Comparison of ENCODE assay signal across 8 cellular contexts in the genomic region with DNA sequence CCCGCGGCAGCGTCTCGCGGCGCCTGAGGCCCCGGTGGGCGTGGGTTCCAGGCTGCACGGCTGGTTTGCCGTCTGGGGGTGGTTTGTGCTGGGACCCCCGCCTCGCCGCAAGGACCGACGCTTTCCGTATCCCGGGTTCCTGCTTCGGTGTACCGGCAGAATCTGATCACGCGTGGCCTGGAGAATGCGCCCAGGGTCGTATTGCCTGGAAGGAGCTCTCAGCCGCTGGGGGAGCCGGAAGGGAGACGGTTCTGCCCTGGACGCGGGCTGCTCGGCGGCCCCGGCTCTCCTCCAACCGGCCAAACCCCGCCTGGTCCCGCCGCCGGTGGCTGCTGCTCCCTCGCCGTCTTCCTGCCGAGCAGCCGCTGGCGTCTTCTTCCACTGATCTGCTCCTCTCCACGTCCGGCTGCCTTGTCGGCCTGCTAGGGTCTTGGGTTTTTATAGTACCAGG. TPM values are rescaled to one million over a fixed set of nuclear protein-coding genes. Genes with fewer than 3 reads are reported as not detected.
DNase-seq lines count a peak whose midpoint lies in the region; ATAC-seq and TF ChIP-seq lines count a peak whose summit lies in the region.

No MANE protein-coding gene starts in this region.

- DNase-seq in CD14-positive monocyte (ENCODE audit: low spot score) (no peak), PC-9 (peak in 1 of 2 experiments; percentile 25), esophagus squamous epithelium (lab: John Stamatoyannopoulos, UW) (no peak), osteoblast (ENCODE audit: insufficient read length, low spot score, missing footprints) (peak; percentile 85), NAMALWA (ENCODE audit: low spot score) (no peak)

- peaks cover 42% of the 10 kb centered on the region for H3K4me1 Mint-ChIP-seq in CD14-positive monocyte

- no peaks in the 10 kb centered on the region for H4K20me1 ChIP-seq in PC-9 (ENCODE audit: insufficient read depth)
- H4K20me1 ChIP-seq in osteoblast (ENCODE audit: insufficient read depth, low read length): no peaks in the 10 kb centered on the region

- no peaks in the 10 kb centered on the region for H3K9me3 ChIP-seq in PC-9 (ENCODE audit: insufficient read depth, low read depth)
- no peaks in the 10 kb centered on the region for H3K9me3 ChIP-seq in esophagus squamous epithelium
- H3K9me3 ChIP-seq in osteoblast (ENCODE audit: low read depth, low read length): no peaks in the 10 kb centered on the region

- no peaks in the 10 kb centered on the region for H3K79me2 ChIP-seq in PC-9 (ENCODE audit: low read depth)
- no peaks in the 10 kb centered on the region for H3K79me2 ChIP-seq in osteoblast (ENCODE audit: insufficient read depth, low read length)

- peak overlapping the region; percentile 70 for H3K4me2 ChIP-seq in PC-9
- peak overlapping the region; percentile 69 for H3K4me2 ChIP-seq in osteoblast (ENCODE audit: insufficient read depth, low read length)

- TF ChIP-seq CTCF in CD14-positive monocyte (IDR thresholded peaks at IDR 0.05) (no peak), PC-9 (conservative IDR thresholded peaks at IDR 0.05) (no peak), esophagus squamous epithelium (IDR thresholded peaks at IDR 0.05) (no peak), osteoblast (IDR thresholded peaks at IDR 0.05; ENCODE audit: extremely low read depth, low read depth, low read length) (no peak)

- intact Hi-C loops in CD14-positive monocyte (cut with micrococcal nuclease): no loop called here
- intact Hi-C loops in PC-9 (cut with micrococcal nuclease; ENCODE audit: unreplicated experiment): no loop called here
- intact Hi-C loops in esophagus squamous epithelium (cut with DNase I): no loop called here

- no TSS peak for BruUV-seq in PC-9 (replicated peaks; lab: Mats Ljungman, UMichigan)

- no peaks in the 10 kb centered on the region for H3K4me1 ChIP-seq in PC-9 (replicated peaks; ENCODE audit: insufficient read depth)
- peaks cover 12 to 18% (median 12%) of the 10 kb centered on the region in 3 donors for H3K4me1 ChIP-seq in esophagus squamous epithelium
- H3K4me1 ChIP-seq in osteoblast (ENCODE audit: insufficient read depth, low read length): peaks cover 3% of the 10 kb centered on the region

- POLR2A ChIA-PET in PC-9 (lab: Charles Lee; ENCODE audit: unreplicated experiment): no interaction called here

- no peaks in the 10 kb centered on the region for H3K9me2 ChIP-seq in PC-9 (ENCODE audit: insufficient read depth)

- H2AFZ ChIP-seq in PC-9: no peak overlapping the region
- H2AFZ ChIP-seq in osteoblast (ENCODE audit: low read length): peak overlapping the region; percentile 74

- H3K27me3 Mint-ChIP-seq in CD14-positive monocyte (ENCODE audit: low read depth in 3 of 3): peaks cover 42 to 45% (median 45%) of the 10 kb centered on the region in 3 donors

- H3K36me3 Mint-ChIP-seq in CD14-positive monocyte: peaks cover 9 to 10% of the 10 kb centered on the region in 2 donors

- CTCF ChIA-PET in PC-9 (lab: Charles Lee): no interaction called here

- H3F3A ChIP-seq in PC-9 (ENCODE audit: insufficient read depth, low read depth): peaks cover 7% of the 10 kb centered on the region; the same call in 1 of the 2 replicates

- no peak for ATAC-seq in GM19035 (IDR thresholded peaks at IDR 0.05; ENCODE audit: unreplicated experiment)
- no peak for ATAC-seq in GM21367 (IDR thresholded peaks at IDR 0.05; ENCODE audit: unreplicated experiment)
- ATAC-seq in HG02973 (IDR thresholded peaks at IDR 0.05; ENCODE audit: unreplicated experiment): no peak

- H3K36me3 ChIP-seq in PC-9 (ENCODE audit: low read depth) (no peaks in the 10 kb centered on the region), esophagus squamous epithelium (no peaks in the 10 kb centered on the region), osteoblast (ENCODE audit: insufficient read depth, low read length) (no peaks in the 10 kb centered on the region)

- WGBS in esophagus squamous epithelium, 2 donors: 0% methylated on average over 4 of the region's 44 CpGs; no CpG with 5 or more reads in 1 of the 2 donors

- peak overlapping the region; percentile 33; the same call in 1 of the 2 replicates for H3K4me3 ChIP-seq in PC-9
- H3K4me3 ChIP-seq in esophagus squamous epithelium: peak overlapping the region; percentile 25 to 70 (median 41)
- peak overlapping the region; percentile 68 for H3K4me3 ChIP-seq in osteoblast (ENCODE audit: insufficient read depth, low read length)

- peaks cover 3 to 32% (median 20%) of the 10 kb centered on the region in 7 donors for H3K9me3 Mint-ChIP-seq in CD14-positive monocyte

- no peak overlapping the region for H3K27ac ChIP-seq in PC-9
- peak overlapping the region in 1 of 4 donors; percentile 29 for H3K27ac ChIP-seq in esophagus squamous epithelium
- no peak overlapping the region for H3K27ac ChIP-seq in osteoblast (ENCODE audit: low read depth, low read length)

- no peaks in the 10 kb centered on the region for H3K27me3 ChIP-seq in PC-9 (ENCODE audit: insufficient read depth, low read depth)
- peaks cover 0 to 25% (median 0%) of the 10 kb centered on the region in 4 donors for H3K27me3 ChIP-seq in esophagus squamous epithelium
- no peaks in the 10 kb centered on the region for H3K27me3 ChIP-seq in osteoblast (ENCODE audit: insufficient read depth, low read length)

- no peak for TF ChIP-seq POLR2A in esophagus squamous epithelium (IDR thresholded peaks at IDR 0.05)

- H3K27ac Mint-ChIP-seq in CD14-positive monocyte: peak overlapping the region in 2 of 7 donors; percentile 42 to 80

- peak overlapping the region; percentile 73 to 88 for H3K4me3 Mint-ChIP-seq in CD14-positive monocyte

RNA-seq across cellular contexts. Expression of gene ZNF778, which starts 39.8 kb away (rescaled TPM):
- polyA plus RNA-seq in CD14-positive monocyte: under 1 TPM; 0.51 to 0.60 TPM
- total RNA-seq in PC-9 (2021) (9.5 and 15.7 TPM in 2 replicates), esophagus squamous epithelium (10 to 100 TPM in 1 of 4 donors, 1 to 10 TPM in 3; 3.4 to 10.7 (median 6.5) TPM), osteoblast (6.2 and 8.7 TPM in 2 replicates)

RNA-seq across cellular contexts. Expression of gene SLC22A31, which starts 57.0 kb away (rescaled TPM):
- polyA plus RNA-seq in CD14-positive monocyte: not detected
- total RNA-seq in PC-9 (2021) (2.5 and 5.4 TPM in 2 replicates), esophagus squamous epithelium (not detected), osteoblast (not detected in 2 replicates)
